Comparison of ENCODE assay signal across 18 cellular contexts in the genomic region with DNA sequence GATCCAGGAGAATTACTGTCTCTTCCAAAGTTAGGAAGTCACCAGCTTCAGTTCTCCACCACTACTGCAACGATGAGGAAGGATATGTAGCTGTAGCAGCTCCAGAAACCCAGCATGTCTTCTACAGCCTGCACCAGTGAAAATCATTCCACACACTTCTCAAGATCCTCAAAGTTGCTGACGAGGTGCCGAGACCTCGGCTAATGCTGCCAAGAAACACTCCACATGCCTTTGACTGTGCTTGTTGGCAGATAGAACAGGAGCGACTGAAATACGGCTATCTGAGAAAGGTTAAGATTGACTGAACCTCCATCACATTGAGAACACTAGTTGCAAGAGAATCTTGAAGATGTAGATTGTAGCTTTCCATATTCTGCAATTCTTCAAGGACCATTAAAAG.
"Had no signal": no experiment of that assay in that cellular context is flagged by ENCODE, and none has a peak within 500 bp of the region (broad histone marks: within the 10 kb centered on the region; RNA-seq: fewer than 3 reads in every experiment).

No MANE protein-coding gene starts in this region.

- H3K4me1 ChIP-seq: parathyroid adenoma, psoas muscle, tibial nerve had no signal

- H3K27ac ChIP-seq: heart right ventricle, parathyroid adenoma, psoas muscle, spleen, tibial nerve had no signal

- ATAC-seq: esophagus mucosa; psoas muscle; sciatic nerve; stimulated activated memory B cell treated with anti-CD40 and anti-IgM and Interleukin-4, amounts not matched to agents 10 μg/mL and 1 μg/mL and 100 μg/mL, for 72 hours had no signal

- H3K27me3 ChIP-seq: heart right ventricle, spleen, tibial nerve had no signal

- DNase-seq: effector memory CD4-positive, alpha-beta T cell; heart right ventricle; hypothalamus; kidney glomerular epithelial cell; mesendoderm; naive B cell; occipital lobe; psoas muscle; retina; spleen; stimulated activated CD4-positive, alpha-beta T cell treated with anti-CD3 and anti-CD28 coated beads, Interleukin-15, amount 100 ng/mL, for 24 hours; stimulated activated CD4-positive, alpha-beta T cell treated with anti-CD3 and anti-CD28 coated beads, Interleukin-1b, Interleukin-23, amount 100 ng/mL, for 48 hours; stimulated activated CD4-positive, alpha-beta T cell treated with anti-CD3 and anti-CD28 coated beads, Interleukin-4, amount 100 ng/mL, for 24 hours had no signal

- H3K9me3 ChIP-seq: psoas muscle, tibial nerve had no signal

- H3K36me3 ChIP-seq: heart right ventricle, spleen, tibial nerve had no signal

- H3K4me3 ChIP-seq: heart right ventricle, psoas muscle, spleen, tibial nerve had no signal
